In the genomic region with DNA sequence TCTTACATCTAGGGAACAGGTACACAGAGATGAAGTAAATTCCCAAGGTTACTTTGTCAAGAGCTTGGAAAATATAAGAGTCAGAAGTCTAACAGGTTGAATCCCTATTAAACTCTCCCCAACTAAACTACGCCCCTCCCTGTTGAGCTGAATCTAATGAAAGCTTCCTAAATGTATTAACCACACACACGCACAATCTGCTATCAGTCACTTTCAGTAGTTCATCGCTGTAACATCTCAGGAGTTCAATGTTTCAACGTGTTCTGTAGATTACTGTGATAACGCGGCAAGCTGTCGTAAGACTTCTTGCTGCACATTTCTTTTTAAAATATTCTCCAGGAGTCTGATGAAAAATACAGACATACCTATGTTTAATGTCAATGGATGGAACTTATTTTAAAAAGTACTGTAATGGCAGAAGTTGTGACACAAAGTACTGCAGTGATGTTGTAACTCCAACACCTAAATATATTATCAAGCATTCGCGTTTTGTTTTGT, we compare ENCODE assay signal across 8 cellular contexts. TPM values are rescaled to one million over a fixed set of nuclear protein-coding genes. Genes with fewer than 3 reads are reported as not detected.
A peak's percentile ranks its signal among the peaks of the same experiment; 100 is the strongest.
DNase-seq lines count a peak whose midpoint lies in the region; ATAC-seq, FAIRE-seq and TF ChIP-seq lines count a peak whose summit lies in the region.

No MANE protein-coding gene starts in this region.

- CTCF ChIA-PET in A549 (lab: Yijun Ruan, JAX) = interaction anchor here (0.9 to 4.7 kb wide), 8 partner anchors 9 to 406 kb away, joined by 3 to 26 read pairs (median 4); no protein-coding TSS in a partner anchor

- ATAC-seq in A549 (peak; percentile 1 to 23; a peak in 2 of 6 replicates), GM21390 (IDR thresholded peaks at IDR 0.05; ENCODE audit: unreplicated experiment) (no peak)

- H3K27ac ChIP-seq in A549 (peak overlapping the region; percentile 82 to 83), small intestine (ENCODE audit: low read depth in 1 of 2, low read length in 1 of 2) (peak overlapping the region; percentile 73 to 92)

- H3K9me3 ChIP-seq in A549 (no peaks in the 10 kb centered on the region), HAP-1 (no peaks in the 10 kb centered on the region), small intestine (ENCODE audit: control insufficient read depth, low read depth) (no peaks in the 10 kb centered on the region)

- FAIRE-seq in A549 (lab: Jason Lieb, UNC) = no peak
- FAIRE-seq in small intestine (lab: Jason Lieb, UNC) = no peak

- DNase-seq in A549 (ENCODE audit: low read depth in 1 of 2, low spot score in 1 of 2) (no peak), HAP-1 (ENCODE audit: low spot score in 2 of 2) (no peak), SW480 (ENCODE audit: low spot score) (peak; percentile 10), foreskin fibroblast (no peak), small intestine (peak; percentile 68), NK-92 (lab: John Stamatoyannopoulos, UW; ENCODE audit: unreplicated experiment) (no peak), NCI-H128 (lab: John Stamatoyannopoulos, UW; ENCODE audit: unreplicated experiment) (no peak)

- TF ChIP-seq POLR2A in A549 (IDR thresholded peaks at IDR 0.05; ENCODE audit: low read length) = no peak

- 27% methylated on average over 9 of the region's 9 CpGs for WGBS in A549 (ENCODE audit: missing lambda C conversion rate)
- 8 to 28% (median 18%) methylated on average over 9 of the region's 9 CpGs for WGBS in small intestine, 3 donors

- H3K4me2 ChIP-seq in A549 = peak overlapping the region; percentile 86

- no peak for TF ChIP-seq RAD21 in A549 (conservative IDR thresholded peaks at IDR 0.05 in 1 of 2, IDR thresholded peaks at IDR 0.05 in 1 of 2)

- in situ Hi-C loops in HAP-1 (cut with MboI; ENCODE audit: low sequenced_read_pairs) = no loop called here

- H3K4me3 ChIP-seq in A549 = peak overlapping the region; percentile 85
- H3K4me3 ChIP-seq in HAP-1 = peak overlapping the region; percentile 98
- peak overlapping the region; percentile 80 to 97 for H3K4me3 ChIP-seq in foreskin fibroblast (ENCODE audit: low read depth in 1 of 2, low read length in 2 of 2)
- H3K4me3 ChIP-seq in small intestine (ENCODE audit: low read depth in 1 of 2, low read length in 2 of 2) = peak overlapping the region in 1 of 2 donors; percentile 48

- H3K4me1 ChIP-seq in A549 (peaks cover 24% of the 10 kb centered on the region), HAP-1 (peaks cover 10% of the 10 kb centered on the region), small intestine (ENCODE audit: control insufficient read depth in 2 of 2, insufficient read depth in 1 of 2, low read depth in 1 of 2, low read length in 1 of 2) (peaks cover 2 to 4% of the 10 kb centered on the region in 2 donors)

- POLR2A ChIA-PET in A549 (lab: Yijun Ruan, JAX) = interaction anchor here (0.6 to 3.0 kb wide), 28 partner anchors 9 to 560 kb away, joined by 3 to 23 read pairs (median 4); a partner anchor contains a TSS

- H3K36me3 ChIP-seq in HAP-1 (replicated peaks) = peaks cover 39% of the 10 kb centered on the region
- H3K36me3 ChIP-seq in small intestine (ENCODE audit: control insufficient read depth in 2 of 2, insufficient read depth in 2 of 2, low read length in 2 of 2) = peaks cover 2 to 16% of the 10 kb centered on the region in 2 donors

- TF ChIP-seq CTCF in A549 (IDR thresholded peaks at IDR 0.05) (no peak), foreskin fibroblast (IDR thresholded peaks at IDR 0.05; ENCODE audit: low read depth, low read length) (no peak)

- TF ChIP-seq EP300 in A549 (IDR thresholded peaks at IDR 0.05) = no peak

- H3K27me3 ChIP-seq in HAP-1 (ENCODE audit: low read depth) (no peaks in the 10 kb centered on the region), small intestine (ENCODE audit: control insufficient read depth in 2 of 2, insufficient read depth in 2 of 2, low read length in 2 of 2) (no peaks in the 10 kb centered on the region)

TF ChIP-seq in A549, 52 proteins besides CTCF, POLR2A, EP300 and RAD21:
- TF ChIP-seq CBX2 (IDR thresholded peaks at IDR 0.05; ENCODE audit: borderline replicate concordance, low read depth) = no peak
- TF ChIP-seq, protein P1, sequence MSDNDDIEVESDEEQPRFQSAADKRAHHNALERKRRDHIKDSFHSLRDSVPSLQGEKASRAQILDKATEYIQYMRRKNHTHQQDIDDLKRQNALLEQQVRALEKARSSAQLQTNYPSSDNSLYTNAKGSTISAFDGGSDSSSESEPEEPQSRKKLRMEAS (IDR thresholded peaks at IDR 0.05) = no peak
- TF ChIP-seq HOXB13 (CRISPR knock-in tag; IDR thresholded peaks at IDR 0.05; ENCODE audit: low read depth) = no peak
- no peak for TF ChIP-seq RNF2 (IDR thresholded peaks at IDR 0.05; ENCODE audit: borderline replicate concordance, low read depth)
- TF ChIP-seq TFCP2L1 (CRISPR knock-in tag; IDR thresholded peaks at IDR 0.05) = no peak
- no peak for TF ChIP-seq FOSL2 (IDR thresholded peaks at IDR 0.05)
- no peak for TF ChIP-seq FOSL2 (CRISPR knock-in tag; IDR thresholded peaks at IDR 0.05)
- TF ChIP-seq MAZ (IDR thresholded peaks at IDR 0.05; ENCODE audit: borderline replicate concordance, low read depth, low read length) = no peak
- TF ChIP-seq TP53 (CRISPR knock-in tag; IDR thresholded peaks at IDR 0.05) = no peak
- TF ChIP-seq, protein P2, sequence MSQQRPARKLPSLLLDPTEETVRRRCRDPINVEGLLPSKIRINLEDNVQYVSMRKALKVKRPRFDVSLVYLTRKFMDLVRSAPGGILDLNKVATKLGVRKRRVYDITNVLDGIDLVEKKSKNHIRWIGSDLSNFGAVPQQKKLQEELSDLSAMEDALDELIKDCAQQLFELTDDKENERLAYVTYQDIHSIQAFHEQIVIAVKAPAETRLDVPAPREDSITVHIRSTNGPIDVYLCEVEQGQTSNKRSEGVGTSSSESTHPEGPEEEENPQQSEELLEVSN (IDR thresholded peaks at IDR 0.05; ENCODE audit: borderline replicate concordance, low read depth) = 0 out of 2 replicates have a peak, but pooled peaks have one; percentile 16
- TF ChIP-seq ZSCAN20 (CRISPR knock-in tag; IDR thresholded peaks at IDR 0.05) = no peak
- TF ChIP-seq CEBPB (IDR thresholded peaks at IDR 0.05) = peak; percentile 29 to 46; a peak in 2 of 4 replicates
- TF ChIP-seq, protein P3, sequence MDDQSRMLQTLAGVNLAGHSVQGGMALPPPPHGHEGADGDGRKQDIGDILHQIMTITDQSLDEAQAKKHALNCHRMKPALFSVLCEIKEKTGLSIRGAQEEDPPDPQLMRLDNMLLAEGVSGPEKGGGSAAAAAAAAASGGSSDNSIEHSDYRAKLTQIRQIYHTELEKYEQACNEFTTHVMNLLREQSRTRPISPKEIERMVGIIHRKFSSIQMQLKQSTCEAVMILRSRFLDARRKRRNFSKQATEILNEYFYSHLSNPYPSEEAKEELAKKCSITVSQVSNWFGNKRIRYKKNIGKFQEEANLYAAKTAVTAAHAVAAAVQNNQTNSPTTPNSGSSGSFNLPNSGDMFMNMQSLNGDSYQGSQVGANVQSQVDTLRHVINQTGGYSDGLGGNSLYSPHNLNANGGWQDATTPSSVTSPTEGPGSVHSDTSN (IDR thresholded peaks at IDR 0.05) = no peak
- TF ChIP-seq HOXB5 (CRISPR knock-in tag; IDR thresholded peaks at IDR 0.05) = no peak

RNA-seq across cellular contexts. Expression of a gene that starts 0.6 kb away (rescaled TPM):
- 1,065 and 1,232 TPM in 2 replicates for polyA plus RNA-seq in A549 (2011; rRNA removed)
- 621 and 661 TPM in 2 replicates for polyA plus RNA-seq in A549 (2012; cell fraction: cytosol; rRNA removed)
- polyA plus RNA-seq in A549 (2012; cell fraction: nucleus; rRNA removed) = 923 and 1,290 TPM in 2 replicates
- polyA plus RNA-seq in A549 (2017; fragmentation: RNase III; extraction: RNeasy Plus Mini Kit Qiagen cat#74134 plus additional on column Dnase treatment) = 755 to 799 TPM (median 790 TPM) in 3 replicates
- polyA minus RNA-seq in A549 (2011; rRNA and poly(A)+ RNA removed) = 461 and 489 TPM in 2 replicates
- polyA plus RNA-seq in small intestine = 100 to 1,000 TPM; 538 to 968 (median 837) TPM

RNA-seq across cellular contexts. Expression of a gene that starts 51.7 kb away (rescaled TPM):
- polyA plus RNA-seq in A549 (2011; rRNA removed) (41.1 and 67.6 TPM in 2 replicates), A549 (2017; fragmentation: RNase III; extraction: RNeasy Plus Mini Kit Qiagen cat#74134 plus additional on column Dnase treatment) (58.7 to 59.3 TPM (median 59.1 TPM) in 3 replicates), small intestine (1 to 10 TPM in 2 of 3 donors, under 1 TPM in 1; 0.67 to 6.4 (median 2.7) TPM)
- polyA plus RNA-seq in A549 (2012; cell fraction: cytosol; rRNA removed) = 16.1 and 16.6 TPM in 2 replicates
- 9.6 and 11.5 TPM in 2 replicates for polyA plus RNA-seq in A549 (2012; cell fraction: nucleus; rRNA removed)
- polyA minus RNA-seq in A549 (2011; rRNA and poly(A)+ RNA removed) = 3.9 and 4.0 TPM in 2 replicates

RNA-seq across cellular contexts. Expression of a gene that starts 52.2 kb away (rescaled TPM):
- 12.9 and 15.7 TPM in 2 replicates for polyA plus RNA-seq in A549 (2011; rRNA removed)
- polyA plus RNA-seq in A549 (2012; cell fraction: cytosol; rRNA removed) = 3.8 and 5.2 TPM in 2 replicates
- polyA plus RNA-seq in A549 (2012; cell fraction: nucleus; rRNA removed) = 4.7 and 7.2 TPM in 2 replicates
- 12.4 to 13.2 TPM (median 13.0 TPM) in 3 replicates for polyA plus RNA-seq in A549 (2017; fragmentation: RNase III; extraction: RNeasy Plus Mini Kit Qiagen cat#74134 plus additional on column Dnase treatment)
- polyA minus RNA-seq in A549 (2011; rRNA and poly(A)+ RNA removed) = 8.3 and 10.2 TPM in 2 replicates
- 1 to 10 TPM; 8.1 to 9.1 (median 8.3) TPM for polyA plus RNA-seq in small intestine

Comparison
In these comparisons a context has a peak if more than half of its experiments do, and no peak if none do; other contexts are left out.
1. DNase-seq: peak in SW480 (single experiment) and small intestine (single experiment); none in A549 (0 of 2), HAP-1 (0 of 2), foreskin fibroblast (0 of 2), NK-92 (single experiment) and NCI-H128 (single experiment).